Comparison of ENCODE assay signal across 1 cellular context in genomic region chr16:69964960-69965660, GRCh38.
A peak's percentile ranks its signal among the peaks of the same experiment; 100 is the strongest.
TF ChIP-seq lines count a peak whose summit lies in the region.

No MANE protein-coding gene starts in this region.

TF ChIP-seq in HepG2, 621 proteins besides CTCF, POLR2A, EP300 and RAD21 (continued from another document):
- TF ChIP-seq ZNF639 (CRISPR knock-in tag; conservative IDR thresholded peaks at IDR 0.05) = 0 out of 2 replicates have a peak, but pooled peaks have one; percentile 40
- peak; percentile 82 for TF ChIP-seq UBTF (CRISPR knock-in tag; IDR thresholded peaks at IDR 0.05)
- TF ChIP-seq PHF8 (CRISPR knock-in tag; IDR thresholded peaks at IDR 0.05) = peak; percentile 77
- peak; percentile 69; the same call in 1 of the 2 replicates for TF ChIP-seq HINFP (CRISPR knock-in tag; IDR thresholded peaks at IDR 0.05; ENCODE audit: low read depth)
- peak; percentile 55 for TF ChIP-seq SALL2 (CRISPR knock-in tag; IDR thresholded peaks at IDR 0.05)
- peak; percentile 49; the same call in 1 of the 2 replicates for TF ChIP-seq ELF3 (CRISPR knock-in tag; IDR thresholded peaks at IDR 0.05)
- TF ChIP-seq ZFX (CRISPR knock-in tag; IDR thresholded peaks at IDR 0.05; ENCODE audit: low read depth) = peak; percentile 84
- peak; percentile 51; the same call in 1 of the 2 replicates for TF ChIP-seq KAT8 (CRISPR knock-in tag; IDR thresholded peaks at IDR 0.05)
